Comparison of ENCODE assay signal across 19 cellular contexts in genomic region chr17:1707107-1707506, GRCh38. TPM values are rescaled to one million over a fixed set of nuclear protein-coding genes. Genes with fewer than 3 reads are reported as not detected.
"Had no signal": no experiment of that assay in that cellular context is flagged by ENCODE, and none has a peak within 500 bp of the region (broad histone marks: within the 10 kb centered on the region; RNA-seq: fewer than 3 reads in every experiment).

No MANE protein-coding gene starts in this region.

- H3K27ac Mint-ChIP-seq: activated CD8-positive, alpha-beta memory T cell treated with anti-CD3 and anti-CD28 coated beads, Interleukin-2, amount 10 ng/mL, durations not matched to agents 7 days and 5 days; activated naive CD8-positive, alpha-beta T cell; memory B cell; nephron progenitor cell had no signal

- H3K27ac ChIP-seq: thyroid gland, uterus had no signal

- H3K9me3 ChIP-seq: thyroid gland, uterus had no signal

- H3K36me3 ChIP-seq: uterus had no signal

- H3K4me3 Mint-ChIP-seq: activated CD8-positive, alpha-beta memory T cell treated with anti-CD3 and anti-CD28 coated beads, Interleukin-2, amount 10 ng/mL, durations not matched to agents 7 days and 5 days; activated naive CD8-positive, alpha-beta T cell; memory B cell had no signal

- ATAC-seq: activated CD8-positive, alpha-beta memory T cell treated with anti-CD3 and anti-CD28 coated beads, Interleukin-2, amount 10 ng/mL, durations not matched to agents 7 days and 5 days; left ventricle myocardium superior; sciatic nerve had no signal

- H3K4me3 ChIP-seq: thyroid gland, uterus had no signal

- DNase-seq: activated CD4-positive, alpha-beta T cell treated with anti-CD3 and anti-CD28 coated beads for 1 hour; activated CD4-positive, alpha-beta T cell treated with anti-CD3 and anti-CD28 coated beads, Interleukin-2, amount 50 U/mL, for 4 hours; activated CD8-positive, alpha-beta memory T cell treated with anti-CD3 and anti-CD28 coated beads, Interleukin-2, amount 10 ng/mL, durations not matched to agents 7 days and 5 days; activated T-cell treated with anti-CD3 and anti-CD28 coated beads, Interleukin-2, amount 50 U/mL, for 1 hour; amniotic stem cell; cortex of kidney; effector CD4-positive, alpha-beta T cell; foreskin fibroblast; glutamatergic neuron; hypothalamus; left ventricle myocardium superior; nephron progenitor cell; SW 1271; thyroid gland; uterus had no signal

- H3K27me3 ChIP-seq: thyroid gland, uterus had no signal

- H3K9me3 Mint-ChIP-seq: memory B cell, nephron progenitor cell had no signal

- H3K36me3 Mint-ChIP-seq: activated CD8-positive, alpha-beta memory T cell treated with anti-CD3 and anti-CD28 coated beads, Interleukin-2, amount 10 ng/mL, durations not matched to agents 7 days and 5 days; activated naive CD8-positive, alpha-beta T cell; memory B cell had no signal

RNA-seq across cellular contexts. Expression of gene SERPINF2, which starts 35.6 kb away (rescaled TPM):
- total RNA-seq: pulmonary artery endothelial cell had no signal
